Comparison of ENCODE assay signal across 19 cellular contexts in the genomic region with DNA sequence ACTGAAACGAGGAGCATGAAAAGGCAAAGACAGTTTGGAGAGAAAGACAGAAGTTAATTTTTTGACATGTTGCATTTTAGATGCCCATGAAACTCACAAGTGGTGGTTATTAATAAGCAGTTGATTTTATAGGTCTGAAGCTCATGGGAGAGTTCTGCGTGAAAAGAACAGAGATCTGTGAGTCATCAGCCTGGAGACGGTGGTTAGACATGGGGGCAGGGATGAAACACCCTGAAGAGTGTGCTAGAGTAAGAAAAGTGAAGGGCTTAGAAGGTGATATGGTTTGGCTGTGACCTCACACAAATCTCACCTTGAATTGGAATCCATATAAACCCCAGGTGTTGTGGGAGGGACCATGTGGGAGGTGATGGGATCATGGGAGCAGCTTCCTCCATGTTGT.
"Had no signal": no experiment of that assay in that cellular context is flagged by ENCODE, and none has a peak within 500 bp of the region (broad histone marks: within the 10 kb centered on the region; RNA-seq: fewer than 3 reads in every experiment).

No MANE protein-coding gene starts in this region.

- H3K4me3 Mint-ChIP-seq: activated CD4-positive, alpha-beta T cell treated with anti-CD3 and anti-CD28 coated beads for 36 hours; activated naive CD4-positive, alpha-beta T cell treated with anti-CD3 and anti-CD28 coated beads, Interleukin-2, amount 50 U/mL, for 24 hours; mesothelial cell of epicardium; nephron; stimulated activated naive CD8-positive, alpha-beta T cell treated with anti-CD3 and anti-CD28 coated beads, Interleukin-15, Interleukin-2, amounts not matched to agents 100 ng/mL and 50 ng/mL, for 24 hours; T-helper 17 cell had no signal

- DNase-seq: activated CD4-positive, alpha-beta T cell treated with anti-CD3 and anti-CD28 coated beads for 36 hours; activated CD4-positive, alpha-beta T cell treated with anti-CD3 and anti-CD28 coated beads, Interleukin-2, amount 50 U/mL, for 48 hours; activated gamma-delta T cell; adrenal gland; dorsolateral prefrontal cortex; foreskin melanocyte; islet precursor cell; lower lobe of right lung; occipital lobe; posterior cingulate gyrus; stimulated activated CD4-positive, alpha-beta T cell treated with anti-CD3 and anti-CD28 coated beads, Interleukin-2, amount 100 ng/mL, for 48 hours; T-helper 17 cell; WERI-Rb-1 had no signal

- H3K4me1 Mint-ChIP-seq: activated CD4-positive, alpha-beta T cell treated with anti-CD3 and anti-CD28 coated beads for 36 hours; activated naive CD4-positive, alpha-beta T cell treated with anti-CD3 and anti-CD28 coated beads, Interleukin-2, amount 50 U/mL, for 24 hours; mesothelial cell of epicardium; nephron; T-helper 17 cell had no signal

- H3K36me3 Mint-ChIP-seq: activated naive CD4-positive, alpha-beta T cell treated with anti-CD3 and anti-CD28 coated beads, Interleukin-2, amount 50 U/mL, for 24 hours had no signal

- ATAC-seq: activated CD4-positive, alpha-beta T cell treated with anti-CD3 and anti-CD28 coated beads for 36 hours; lower lobe of right lung; T-helper 17 cell had no signal

- H3K27ac Mint-ChIP-seq: activated CD4-positive, alpha-beta T cell treated with anti-CD3 and anti-CD28 coated beads for 36 hours; activated naive CD4-positive, alpha-beta T cell treated with anti-CD3 and anti-CD28 coated beads, Interleukin-2, amount 50 U/mL, for 24 hours; mesothelial cell of epicardium; nephron; stimulated activated naive CD8-positive, alpha-beta T cell treated with anti-CD3 and anti-CD28 coated beads, Interleukin-15, Interleukin-2, amounts not matched to agents 100 ng/mL and 50 ng/mL, for 24 hours; T-helper 17 cell had no signal

- H3K36me3 ChIP-seq: adrenal gland, lower lobe of right lung, tibial nerve, vagina, WERI-Rb-1 had no signal

- H3K4me1 ChIP-seq: adrenal gland, lower lobe of right lung, tibial nerve, vagina had no signal

- H3K4me3 ChIP-seq: adrenal gland, dorsolateral prefrontal cortex, lower lobe of right lung, tibial nerve, vagina had no signal

- H3K27me3 Mint-ChIP-seq: activated CD4-positive, alpha-beta T cell treated with anti-CD3 and anti-CD28 coated beads for 36 hours; activated naive CD4-positive, alpha-beta T cell treated with anti-CD3 and anti-CD28 coated beads, Interleukin-2, amount 50 U/mL, for 24 hours; stimulated activated naive CD8-positive, alpha-beta T cell treated with anti-CD3 and anti-CD28 coated beads, Interleukin-15, Interleukin-2, amounts not matched to agents 100 ng/mL and 50 ng/mL, for 24 hours; T-helper 17 cell had no signal

- H3K27me3 ChIP-seq: adrenal gland, tibial nerve, vagina had no signal

- H3K27ac ChIP-seq: adrenal gland, dorsolateral prefrontal cortex, lower lobe of right lung, tibial nerve, vagina, WERI-Rb-1 had no signal

- H3K9me3 ChIP-seq: adrenal gland, lower lobe of right lung, vagina had no signal
